ENCODE assay signal across 1 cellular context in genomic region chr12:110186059-110186458, GRCh38.
TF ChIP-seq lines count a peak whose summit lies in the region.

No MANE protein-coding gene starts in this region.

TF ChIP-seq in K562, 482 proteins besides CTCF, POLR2A, EP300 and RAD21 (continued from another document):
- TF ChIP-seq, protein P1, sequence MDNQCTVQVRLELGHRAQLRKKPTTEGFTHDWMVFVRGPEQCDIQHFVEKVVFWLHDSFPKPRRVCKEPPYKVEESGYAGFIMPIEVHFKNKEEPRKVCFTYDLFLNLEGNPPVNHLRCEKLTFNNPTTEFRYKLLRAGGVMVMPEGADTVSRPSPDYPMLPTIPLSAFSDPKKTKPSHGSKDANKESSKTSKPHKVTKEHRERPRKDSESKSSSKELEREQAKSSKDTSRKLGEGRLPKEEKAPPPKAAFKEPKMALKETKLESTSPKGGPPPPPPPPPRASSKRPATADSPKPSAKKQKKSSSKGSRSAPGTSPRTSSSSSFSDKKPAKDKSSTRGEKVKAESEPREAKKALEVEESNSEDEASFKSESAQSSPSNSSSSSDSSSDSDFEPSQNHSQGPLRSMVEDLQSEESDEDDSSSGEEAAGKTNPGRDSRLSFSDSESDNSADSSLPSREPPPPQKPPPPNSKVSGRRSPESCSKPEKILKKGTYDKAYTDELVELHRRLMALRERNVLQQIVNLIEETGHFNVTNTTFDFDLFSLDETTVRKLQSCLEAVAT (IDR thresholded peaks at IDR 0.05): 0 out of 4 replicates have a peak, but pooled peaks of 1 of the 2 experiments have one; percentile 51
- TF ChIP-seq MAFK (IDR thresholded peaks at IDR 0.05; ENCODE audit: low read length): no peak
- TF ChIP-seq RHOXF2B (CRISPR knock-in tag; conservative IDR thresholded peaks at IDR 0.05): no peak
- TF ChIP-seq PBX2 (CRISPR knock-in tag; IDR thresholded peaks at IDR 0.05; ENCODE audit: low read depth): no peak
- TF ChIP-seq PBX2 (tag; conservative IDR thresholded peaks at IDR 0.05; ENCODE audit: low read depth): no peak
- no peak for TF ChIP-seq KLF6 (CRISPR knock-in tag; IDR thresholded peaks at IDR 0.05; ENCODE audit: borderline replicate concordance)
- TF ChIP-seq FOXA3 (CRISPR knock-in tag; conservative IDR thresholded peaks at IDR 0.05 in 1 of 2, IDR thresholded peaks at IDR 0.05 in 1 of 2): peak in 1 of 2 experiments; percentile 46; a peak in 2 of 4 replicates
